ENCODE assay signal across 8 cellular contexts in genomic region chr7:75077552-75077951, GRCh38. TPM values are rescaled to one million over a fixed set of nuclear protein-coding genes. Genes with fewer than 3 reads are reported as not detected.
DNase-seq lines count a peak whose midpoint lies in the region; ATAC-seq and TF ChIP-seq lines count a peak whose summit lies in the region.
"Not testable (repeated sequence)": the region's sequence is repeated elsewhere in the genome, so short reads cannot be mapped to it uniquely, and the experiment has no call there.

No MANE protein-coding gene starts in this region.

- not testable (repeated sequence) for H3K36me3 Mint-ChIP-seq in MCF 10A (ENCODE audit: insufficient read depth, unreplicated experiment)

- not testable (repeated sequence) for H3K27ac ChIP-seq in DND-41 (ENCODE audit: low read length); sigmoid colon; suprapubic skin

- not testable (repeated sequence) for H3K27me3 ChIP-seq in DND-41 (ENCODE audit: insufficient read depth, low read length, poor library complexity); sigmoid colon; suprapubic skin

- H3K36me3 ChIP-seq in DND-41 (ENCODE audit: insufficient read depth, low read length); sigmoid colon; suprapubic skin: not testable (repeated sequence)

- TF ChIP-seq EP300 in sigmoid colon (IDR thresholded peaks at IDR 0.05); suprapubic skin (IDR thresholded peaks at IDR 0.05): not testable (repeated sequence)

- not testable (repeated sequence) for H3K27ac Mint-ChIP-seq in MCF 10A (ENCODE audit: low read depth, unreplicated experiment)

- POLR2A ChIA-PET in MCF 10A (lab: Yijun Ruan, JAX), result interaction anchor here (0.7 kb wide), 1 partner anchor 665 kb away, joined by 3 read pairs; no protein-coding TSS in a partner anchor

- not testable (repeated sequence) for H3K9ac ChIP-seq in DND-41 (ENCODE audit: low read depth, low read length)

- TF ChIP-seq CTCF in DND-41 (IDR thresholded peaks at IDR 0.05; ENCODE audit: borderline replicate concordance, extremely low read depth, low read length, poor library complexity, severe bottlenecking) (peak; percentile 53), MCF 10A (IDR thresholded peaks at IDR 0.05; ENCODE audit: unreplicated experiment) (peak; percentile 53), sigmoid colon (IDR thresholded peaks at IDR 0.05) (peak in 3 of 4 experiments; percentile 28 to 59 (median 45)), suprapubic skin (IDR thresholded peaks at IDR 0.05) (peak; percentile 36 to 74)

- peak; percentile 39; the same call in 2 of the 3 replicates for ATAC-seq in DND-41 (ENCODE audit: insufficient read depth, low read depth)

- peak; percentile 79 for DNase-seq in DND-41
- peak; percentile 15 for DNase-seq in NCI-H1436 (lab: John Stamatoyannopoulos, UW)
- DNase-seq in SHP77 (lab: John Stamatoyannopoulos, UW), result peak; percentile 40
- DNase-seq in activated CD8-positive, alpha-beta memory T cell treated with anti-CD3 and anti-CD28 coated beads for 24 hours, result peak; percentile 89
- DNase-seq in MCF 10A (ENCODE audit: unreplicated experiment), result not testable (repeated sequence)
- peak in 41 of 51 donors; percentile 0 to 78 (median 40) for DNase-seq in hypothalamus (lab: John Stamatoyannopoulos, UW)
- DNase-seq in sigmoid colon, result peak; percentile 81
- peak; percentile 76 to 79 for DNase-seq in suprapubic skin (ENCODE audit: low spot score in 2 of 2)

- not testable (repeated sequence) for BruUV-seq in MCF 10A (replicated peaks; lab: Mats Ljungman, UMichigan)

- H3K4me2 ChIP-seq in DND-41 (ENCODE audit: insufficient read depth, low read length), result not testable (repeated sequence)

- not testable (repeated sequence) for H3K4me1 Mint-ChIP-seq in MCF 10A (ENCODE audit: insufficient read depth, unreplicated experiment)

- H3K9me3 ChIP-seq in DND-41 (ENCODE audit: insufficient read depth, low read length, severe bottlenecking); sigmoid colon; suprapubic skin: not testable (repeated sequence)

- not testable (repeated sequence) for H4K20me1 ChIP-seq in DND-41 (ENCODE audit: insufficient read depth, low read length)

- intact Hi-C loops in MCF 10A (cut with micrococcal nuclease), result not testable (repeated sequence)
- intact Hi-C loops in sigmoid colon (cut with DNase I), result loop anchor here (10.0 kb wide), 1 partner anchor 687 kb away; no protein-coding TSS in a partner anchor

- H3K9me3 Mint-ChIP-seq in MCF 10A (ENCODE audit: unreplicated experiment), result not testable (repeated sequence)

- not testable (repeated sequence) for H2AFZ ChIP-seq in DND-41 (ENCODE audit: low read depth, low read length)

- not testable (repeated sequence) for TF ChIP-seq POLR2A in sigmoid colon (IDR thresholded peaks at IDR 0.05); suprapubic skin (IDR thresholded peaks at IDR 0.05)

- peaks cover 12% of the 10 kb centered on the region for H3K79me2 ChIP-seq in DND-41 (ENCODE audit: insufficient read depth, low read length)

- H3K4me3 Mint-ChIP-seq in MCF 10A (ENCODE audit: unreplicated experiment), result not testable (repeated sequence)

- CTCF ChIA-PET in MCF 10A (lab: Yijun Ruan, JAX), result interaction anchor here (0.6 kb wide), 1 partner anchor 999 kb away, joined by 3 read pairs; no protein-coding TSS in a partner anchor

- H3K27me3 Mint-ChIP-seq in MCF 10A (ENCODE audit: insufficient read depth, unreplicated experiment), result not testable (repeated sequence)

- peaks cover 10% of the 10 kb centered on the region for H3K4me1 ChIP-seq in DND-41 (ENCODE audit: insufficient read depth, low read length)
- peaks cover 0 to 11% (median 5%) of the 10 kb centered on the region in 4 donors for H3K4me1 ChIP-seq in sigmoid colon
- H3K4me1 ChIP-seq in suprapubic skin, result not testable (repeated sequence)

- H3K4me3 ChIP-seq in DND-41 (ENCODE audit: low read depth in 1 of 2, low read length in 2 of 2); sigmoid colon; suprapubic skin: not testable (repeated sequence)

- 10 to 13% methylated on average over 5 of the region's 5 CpGs for WGBS in sigmoid colon, 2 donors
- WGBS in suprapubic skin, result 21% methylated on average over 4 of the region's 5 CpGs

RNA-seq across cellular contexts. Expression of gene RCC1L, which starts 4.0 kb away (rescaled TPM):
- total RNA-seq in MCF 10A (2022) (36.9 and 43.5 TPM in 2 replicates), sigmoid colon (10 to 100 TPM; 39.9 to 58.1 (median 40.5) TPM), suprapubic skin (10 to 100 TPM; 24.5 to 35.8 (median 29.2) TPM)
- polyA plus RNA-seq in sigmoid colon, result 10 to 100 TPM; 27.0 to 47.2 (median 33.3) TPM

RNA-seq across cellular contexts. Expression of gene GTF2IRD2B, which starts 14.8 kb away (rescaled TPM):
- 31.4 and 32.0 TPM in 2 replicates for total RNA-seq in MCF 10A (2022)
- 100 to 1,000 TPM in 1 of 4 donors, 10 to 100 TPM in 3; 63.7 to 100 (median 71.2) TPM for total RNA-seq in sigmoid colon
- polyA plus RNA-seq in sigmoid colon, result 10 to 100 TPM in 2 of 3 donors, 1 to 10 TPM in 1; 9.0 to 12.6 (median 12.5) TPM
- 10 to 100 TPM; 22.2 to 78.7 (median 33.2) TPM for total RNA-seq in suprapubic skin
